Comparison of ENCODE assay signal across 21 cellular contexts in genomic region chr1:17093822-17094393, GRCh38. TPM values are rescaled to one million over a fixed set of nuclear protein-coding genes. Genes with fewer than 3 reads are reported as not detected.
DNase-seq lines count a peak whose midpoint lies in the region; ATAC-seq and TF ChIP-seq lines count a peak whose summit lies in the region.
"Had no signal": no experiment of that assay in that cellular context is flagged by ENCODE, and none has a peak within 500 bp of the region (broad histone marks: within the 10 kb centered on the region; RNA-seq: fewer than 3 reads in every experiment).

No MANE protein-coding gene starts in this region.

- H3K9me3 Mint-ChIP-seq in chondrocyte (ENCODE audit: low read depth) = peaks cover 3% of the 10 kb centered on the region
- peaks cover 0 to 4% (median 0%) of the 10 kb centered on the region in 8 donors for H3K9me3 Mint-ChIP-seq in CD4-positive, alpha-beta memory T cell

- 82% methylated on average over 8 of the region's 8 CpGs for WGBS in esophagus muscularis mucosa

- no peak overlapping the region for H3K4me3 Mint-ChIP-seq in chondrocyte (ENCODE audit: unreplicated experiment)
- no peak overlapping the region for H3K4me3 Mint-ChIP-seq in CD4-positive, alpha-beta memory T cell
- H3K4me3 Mint-ChIP-seq: CD4-positive, CD25-positive, alpha-beta regulatory T cell had no signal

- H3K27me3 Mint-ChIP-seq in chondrocyte (ENCODE audit: low read depth) = no peaks in the 10 kb centered on the region
- H3K27me3 Mint-ChIP-seq in CD4-positive, alpha-beta memory T cell = peaks cover 0 to 1% of the 10 kb centered on the region in 2 donors

- intact Hi-C loops in esophagus muscularis mucosa (cut with DNase I) = no loop called here
- intact Hi-C loops in CD4-positive, alpha-beta memory T cell (cut with micrococcal nuclease) = no loop called here

- no peak for TF ChIP-seq POLR2A in esophagus muscularis mucosa (IDR thresholded peaks at IDR 0.05; ENCODE audit: low read depth)

- H3K4me1 ChIP-seq in osteoblast (ENCODE audit: insufficient read depth, low read length) (no peaks in the 10 kb centered on the region), esophagus muscularis mucosa (peaks cover 0 to 14% (median 12%) of the 10 kb centered on the region in 4 donors)
- no peaks in the 10 kb centered on the region for H3K4me1 ChIP-seq in CD4-positive, alpha-beta memory T cell (ENCODE audit: insufficient read depth, low read length)

- H4K20me1 ChIP-seq in osteoblast (ENCODE audit: insufficient read depth, low read length) = no peaks in the 10 kb centered on the region

- H3K4me1 Mint-ChIP-seq in chondrocyte (ENCODE audit: low read depth) = peaks cover 35% of the 10 kb centered on the region
- H3K4me1 Mint-ChIP-seq in CD4-positive, alpha-beta memory T cell = no peaks in the 10 kb centered on the region
- H3K4me1 Mint-ChIP-seq: CD4-positive, CD25-positive, alpha-beta regulatory T cell had no signal

- no peak for TF ChIP-seq CTCF in chondrocyte (IDR thresholded peaks at IDR 0.05)
- no peak for TF ChIP-seq CTCF in osteoblast (IDR thresholded peaks at IDR 0.05; ENCODE audit: extremely low read depth, low read depth, low read length)
- no peak for TF ChIP-seq CTCF in esophagus muscularis mucosa (IDR thresholded peaks at IDR 0.05)

- no peak overlapping the region for H3K27ac ChIP-seq in osteoblast (ENCODE audit: low read depth, low read length)
- H3K27ac ChIP-seq in esophagus muscularis mucosa (replicated peaks in 1 of 4) = no peak overlapping the region
- no peak overlapping the region for H3K27ac ChIP-seq in CD4-positive, alpha-beta memory T cell (ENCODE audit: low read depth, low read length)

- no peak for TF ChIP-seq EP300 in esophagus muscularis mucosa (IDR thresholded peaks at IDR 0.05)

- H3K4me3 ChIP-seq in osteoblast (ENCODE audit: insufficient read depth, low read length) (no peak overlapping the region), esophagus muscularis mucosa (no peak overlapping the region)
- H3K4me3 ChIP-seq in CD4-positive, alpha-beta memory T cell (ENCODE audit: low read length in 2 of 2) = no peak overlapping the region
- H3K4me3 ChIP-seq: K562 had no signal

- peaks cover 20% of the 10 kb centered on the region for H3K27me3 ChIP-seq in osteoblast (ENCODE audit: insufficient read depth, low read length)
- H3K27me3 ChIP-seq in esophagus muscularis mucosa = no peaks in the 10 kb centered on the region
- no peaks in the 10 kb centered on the region for H3K27me3 ChIP-seq in CD4-positive, alpha-beta memory T cell (ENCODE audit: insufficient read depth, low read length)

- H3K9me3 ChIP-seq in osteoblast (ENCODE audit: low read depth, low read length) (no peaks in the 10 kb centered on the region), esophagus muscularis mucosa (no peaks in the 10 kb centered on the region)
- no peaks in the 10 kb centered on the region for H3K9me3 ChIP-seq in CD4-positive, alpha-beta memory T cell (ENCODE audit: control insufficient read depth in 1 of 2, low read length in 2 of 2)

- ATAC-seq in HG03460 (IDR thresholded peaks at IDR 0.05; ENCODE audit: unreplicated experiment) = no peak
- ATAC-seq: K562 had no signal

- POLR2A ChIA-PET in CD4-positive, alpha-beta memory T cell (lab: Charles Lee; ENCODE audit: partially characterized antibody) = no interaction called here

- H3K36me3 ChIP-seq in osteoblast (ENCODE audit: insufficient read depth, low read length) (no peaks in the 10 kb centered on the region), esophagus muscularis mucosa (no peaks in the 10 kb centered on the region)
- no peaks in the 10 kb centered on the region for H3K36me3 ChIP-seq in CD4-positive, alpha-beta memory T cell (ENCODE audit: insufficient read depth, low read length)

- H2AFZ ChIP-seq in osteoblast (ENCODE audit: low read length) = no peak overlapping the region

- CTCF ChIA-PET in CD4-positive, alpha-beta memory T cell (lab: Charles Lee; ENCODE audit: partially characterized antibody) = no interaction called here

- H3K36me3 Mint-ChIP-seq in chondrocyte (ENCODE audit: low read depth) = peaks cover 3% of the 10 kb centered on the region
- no peaks in the 10 kb centered on the region for H3K36me3 Mint-ChIP-seq in CD4-positive, alpha-beta memory T cell
- H3K36me3 Mint-ChIP-seq: CD4-positive, CD25-positive, alpha-beta regulatory T cell had no signal

- H3K4me2 ChIP-seq in osteoblast (ENCODE audit: insufficient read depth, low read length) = no peak overlapping the region

- H3K27ac Mint-ChIP-seq in chondrocyte (ENCODE audit: unreplicated experiment) = peak overlapping the region; percentile 75
- H3K27ac Mint-ChIP-seq in CD4-positive, alpha-beta memory T cell = no peak overlapping the region
- H3K27ac Mint-ChIP-seq: CD4-positive, CD25-positive, alpha-beta regulatory T cell had no signal

- DNase-seq in NCI-H2171 treated with DMSO at 0.1 percent for 48 hours (lab: John Stamatoyannopoulos, UW) (peak; percentile 13), NCI-H2171 (lab: John Stamatoyannopoulos, UW) (no peak), chondrocyte (ENCODE audit: low spot score) (no peak), osteoblast (ENCODE audit: insufficient read length, low spot score, missing footprints) (peak; percentile 21), kidney tubule cell (ENCODE audit: low spot score) (no peak), esophagus muscularis mucosa (ENCODE audit: extremely low spot score) (no peak)
- no peak for DNase-seq in CD4-positive, alpha-beta memory T cell
- DNase-seq: 8988T; CD4-positive, CD25-positive, alpha-beta regulatory T cell; DMS53; NCI-H1092 treated with DMSO at 0.1 percent for 48 hours; NCI-H146; NCI-H2081 treated with DMSO at 0.1 percent for 48 hours; NCI-H2227 treated with DMSO at 0.1 percent for 48 hours; NCI-H510A treated with DMSO at 0.1 percent for 48 hours; NCI-H774; OCI-M1; SHP77 treated with DMSO at 0.1 percent for 48 hours had no signal

- H3K79me2 ChIP-seq in osteoblast (ENCODE audit: insufficient read depth, low read length) = no peaks in the 10 kb centered on the region

RNA-seq across cellular contexts. Expression of gene PADI2, which starts 25.3 kb away (rescaled TPM):
- total RNA-seq in chondrocyte (20.9 to 74.9 TPM (median 72.6 TPM) in 3 replicates), osteoblast (under 0.01 and 0.29 TPM in 2 replicates), esophagus muscularis mucosa (1 to 10 TPM in 1 of 4 donors, under 1 TPM in 3; 0.39 to 2.0 (median 0.65) TPM)
- under 1 TPM in 1 of 2 experiments, not detected in 1; 0.14 TPM for total RNA-seq in CD4-positive, alpha-beta memory T cell
- not detected for polyA plus RNA-seq in CD4-positive, alpha-beta memory T cell
- total RNA-seq: CD4-positive, CD25-positive, alpha-beta regulatory T cell had no signal
- polyA plus RNA-seq: AG04450 had no signal

RNA-seq across cellular contexts. Expression of gene SDHB, which starts 40.1 kb away (rescaled TPM):
- 54.7 to 70.1 TPM (median 57.7 TPM) in 3 replicates for total RNA-seq in chondrocyte
- total RNA-seq in osteoblast = 87.6 and 87.8 TPM in 2 replicates
- 100 to 1,000 TPM in 3 of 4 donors, 10 to 100 TPM in 1; 95.4 to 129 (median 120) TPM for total RNA-seq in esophagus muscularis mucosa
- total RNA-seq in CD4-positive, alpha-beta memory T cell = 10 to 100 TPM; 57.0 to 66.4 TPM
- polyA plus RNA-seq in CD4-positive, alpha-beta memory T cell = 100 to 1,000 TPM; 152 to 219 TPM

Comparison
In these comparisons a context has a peak if more than half of its experiments do, and no peak if none do; other contexts are left out.
1. DNase-seq: peak in NCI-H2171 treated with DMSO at 0.1 percent for 48 hours (single experiment) and osteoblast (single experiment); none in NCI-H2171 (single experiment), chondrocyte (single experiment), kidney tubule cell (single experiment), esophagus muscularis mucosa (single experiment) and CD4-positive, alpha-beta memory T cell (0 of 5).